In the genomic region with DNA sequence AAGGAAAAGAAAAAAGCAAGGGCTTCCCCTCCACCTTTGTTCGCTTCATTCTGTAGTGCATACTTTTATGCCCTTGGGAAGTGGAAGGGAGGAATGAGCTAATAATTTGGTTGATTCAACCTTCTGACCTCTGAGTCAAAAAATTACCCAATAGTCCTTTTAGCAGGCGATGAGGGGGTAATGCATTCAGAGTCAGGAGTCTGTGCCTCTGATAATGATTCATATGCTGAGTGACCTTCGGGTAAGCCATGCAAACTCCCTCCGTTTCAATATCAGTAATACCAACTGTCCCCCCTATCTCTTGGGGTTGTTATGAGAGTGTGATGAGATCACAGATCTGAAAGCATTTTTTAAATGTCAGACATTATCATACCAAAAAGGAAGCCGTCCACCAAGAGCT, we compare ENCODE assay signal across 8 cellular contexts. TPM values are rescaled to one million over a fixed set of nuclear protein-coding genes. Genes with fewer than 3 reads are reported as not detected.
DNase-seq lines count a peak whose midpoint lies in the region; ATAC-seq and TF ChIP-seq lines count a peak whose summit lies in the region.

No MANE protein-coding gene starts in this region.

- H3K36me3 ChIP-seq in PC-9 (ENCODE audit: low read depth) (no peaks in the 10 kb centered on the region), HAP-1 (replicated peaks) (no peaks in the 10 kb centered on the region)

- H3K9me3 ChIP-seq in PC-9 (ENCODE audit: insufficient read depth, low read depth), result no peaks in the 10 kb centered on the region
- H3K9me3 ChIP-seq in HAP-1, result no peaks in the 10 kb centered on the region

- no peak overlapping the region for H2AFZ ChIP-seq in PC-9

- H3K27me3 Mint-ChIP-seq in natural killer cell treated with Interleukin-12 subunit alpha and Interleukin-12 subunit beta and Interleukin-15 and Interleukin-18, amount 100 ng/mL, for 72 hours, result peaks cover 0 to 11% of the 10 kb centered on the region in 2 donors
- H3K27me3 Mint-ChIP-seq in immature natural killer cell (ENCODE audit: low read depth in 3 of 3), result peaks cover 0 to 6% (median 2%) of the 10 kb centered on the region in 3 donors

- H3K27me3 ChIP-seq in PC-9 (ENCODE audit: insufficient read depth, low read depth), result no peaks in the 10 kb centered on the region
- no peaks in the 10 kb centered on the region; the same call in none of the 2 replicates for H3K27me3 ChIP-seq in HAP-1 (ENCODE audit: low read depth)

- H3K27ac ChIP-seq in PC-9, result no peak overlapping the region

- H3K4me1 ChIP-seq in PC-9 (replicated peaks; ENCODE audit: insufficient read depth), result peaks cover 18% of the 10 kb centered on the region
- no peaks in the 10 kb centered on the region for H3K4me1 ChIP-seq in HAP-1

- H3K9me3 Mint-ChIP-seq in natural killer cell treated with Interleukin-12 subunit alpha and Interleukin-12 subunit beta and Interleukin-15 and Interleukin-18, amount 100 ng/mL, for 72 hours, result no peaks in the 10 kb centered on the region
- peaks cover 0 to 2% (median under 1%) of the 10 kb centered on the region in 6 donors for H3K9me3 Mint-ChIP-seq in immature natural killer cell

- H3K4me3 ChIP-seq in PC-9, result no peak overlapping the region
- H3K4me3 ChIP-seq in HAP-1, result no peak overlapping the region

- H3K27ac Mint-ChIP-seq in natural killer cell treated with Interleukin-12 subunit alpha and Interleukin-12 subunit beta and Interleukin-15 and Interleukin-18, amount 100 ng/mL, for 72 hours, result no peak overlapping the region
- H3K27ac Mint-ChIP-seq in immature natural killer cell, result no peak overlapping the region

- H3K4me2 ChIP-seq in PC-9, result peak overlapping the region; percentile 29; the same call in 1 of the 2 replicates

- H4K20me1 ChIP-seq in PC-9 (ENCODE audit: insufficient read depth), result no peaks in the 10 kb centered on the region

- H3K4me3 Mint-ChIP-seq in natural killer cell treated with Interleukin-12 subunit alpha and Interleukin-12 subunit beta and Interleukin-15 and Interleukin-18, amount 100 ng/mL, for 72 hours, result peak overlapping the region; percentile 34
- no peak overlapping the region for H3K4me3 Mint-ChIP-seq in immature natural killer cell

- no peaks in the 10 kb centered on the region for H3K79me2 ChIP-seq in PC-9 (ENCODE audit: low read depth)

- CTCF ChIA-PET in PC-9 (lab: Charles Lee), result no interaction called here

- in situ Hi-C loops in HAP-1 (cut with MboI; ENCODE audit: low sequenced_read_pairs), result no loop called here

- no peak for TF ChIP-seq CTCF in PC-9 (conservative IDR thresholded peaks at IDR 0.05)

- no peaks in the 10 kb centered on the region for H3F3A ChIP-seq in PC-9 (ENCODE audit: insufficient read depth, low read depth)

- peaks cover 0 to 8% of the 10 kb centered on the region in 2 donors for H3K4me1 Mint-ChIP-seq in natural killer cell treated with Interleukin-12 subunit alpha and Interleukin-12 subunit beta and Interleukin-15 and Interleukin-18, amount 100 ng/mL, for 72 hours (ENCODE audit: low read depth in 2 of 2)
- H3K4me1 Mint-ChIP-seq in immature natural killer cell, result no peaks in the 10 kb centered on the region

- POLR2A ChIA-PET in PC-9 (lab: Charles Lee; ENCODE audit: unreplicated experiment), result interaction anchor here (0.6 kb wide), 1 partner anchor 41 kb away, joined by 3 read pairs; no protein-coding TSS in a partner anchor

- intact Hi-C loops in PC-9 (cut with micrococcal nuclease; ENCODE audit: unreplicated experiment), result no loop called here

- DNase-seq in PC-9 (peak in 1 of 2 experiments; percentile 59), NCI-H82 (lab: John Stamatoyannopoulos, UW) (no peak), immature natural killer cell (no peak), HAP-1 (ENCODE audit: low spot score in 2 of 2) (no peak), NCI-H2107 (lab: John Stamatoyannopoulos, UW) (no peak)
- DNase-seq in natural killer cell treated with Interleukin-12 subunit alpha and Interleukin-12 subunit beta and Interleukin-15 and Interleukin-18, amount 100 ng/mL, for 72 hours (ENCODE audit: low spot score), result no peak

- ATAC-seq in GM18867 (IDR thresholded peaks at IDR 0.05; ENCODE audit: unreplicated experiment), result peak; percentile 95
- ATAC-seq in HG02678 (IDR thresholded peaks at IDR 0.05; ENCODE audit: unreplicated experiment), result peak; percentile 98
- peak in 1 of 2 donors; percentile 91 for ATAC-seq in natural killer cell treated with Interleukin-12 subunit alpha and Interleukin-12 subunit beta and Interleukin-15 and Interleukin-18, amount 100 ng/mL, for 72 hours

- no peaks in the 10 kb centered on the region for H3K9me2 ChIP-seq in PC-9 (ENCODE audit: insufficient read depth)

- H3K36me3 Mint-ChIP-seq in natural killer cell treated with Interleukin-12 subunit alpha and Interleukin-12 subunit beta and Interleukin-15 and Interleukin-18, amount 100 ng/mL, for 72 hours, result peaks cover 3% of the 10 kb centered on the region
- H3K36me3 Mint-ChIP-seq in immature natural killer cell, result no peaks in the 10 kb centered on the region

- no TSS peak for BruUV-seq in PC-9 (replicated peaks; lab: Mats Ljungman, UMichigan)

RNA-seq across cellular contexts. Expression of a gene that starts 41.6 kb away (rescaled TPM):
- total RNA-seq in PC-9 (2021), result 78.6 and 81.1 TPM in 2 replicates
- total RNA-seq in natural killer cell treated with Interleukin-12 subunit alpha and Interleukin-12 subunit beta and Interleukin-15 and Interleukin-18, amount 100 ng/mL, for 72 hours, result 10 to 100 TPM; 60.2 to 79.4 TPM
- 1 to 10 TPM; 2.6 to 9.5 (median 8.7) TPM for polyA plus RNA-seq in immature natural killer cell
